10 cellular contexts compared by ENCODE assay signal in genomic region chr9:137068539-137069507, GRCh38. TPM values are rescaled to one million over a fixed set of nuclear protein-coding genes. Genes with fewer than 3 reads are reported as not detected.
DNase-seq lines count a peak whose midpoint lies in the region; ATAC-seq and TF ChIP-seq lines count a peak whose summit lies in the region.
"Had no signal": no experiment of that assay in that cellular context is flagged by ENCODE, and none has a peak within 500 bp of the region (broad histone marks: within the 10 kb centered on the region; RNA-seq: fewer than 3 reads in every experiment).

No MANE protein-coding gene starts in this region.

- H3K4me3 Mint-ChIP-seq in activated CD8-positive, alpha-beta T cell treated with anti-CD3 and anti-CD28 coated beads, Interleukin-2, amount 10 ng/mL, durations not matched to agents 7 days and 5 days, result peak overlapping the region; percentile 70

- H3K36me3 Mint-ChIP-seq in activated CD8-positive, alpha-beta T cell treated with anti-CD3 and anti-CD28 coated beads, Interleukin-2, amount 10 ng/mL, durations not matched to agents 7 days and 5 days (ENCODE audit: low read depth), result peaks cover 10% of the 10 kb centered on the region

- H3K36me3 ChIP-seq in H7 (replicated peaks; ENCODE audit: control insufficient read depth, insufficient read depth, low read length), result peaks cover 8% of the 10 kb centered on the region
- H3K36me3 ChIP-seq in iPS-20b (ENCODE audit: insufficient read depth, low read depth, low read length), result no peaks in the 10 kb centered on the region

- H3K9ac ChIP-seq in iPS-20b (ENCODE audit: low read depth, low read length), result no peak overlapping the region

- POLR2A ChIA-PET in activated CD8-positive, alpha-beta T cell treated with anti-CD3 and anti-CD28 coated beads, Interleukin-2, amount 10 ng/mL, durations not matched to agents 7 days and 5 days (lab: Charles Lee), result interaction anchor here (0.6 to 4.7 kb wide), 7 partner anchors 9 to 172 kb away, joined by 3 to 49 read pairs (median 6); partner anchors contain the start of genes ANAPC2, MAN1B1, SSNA1 and TUBB4B

- H3K4me1 Mint-ChIP-seq in activated CD8-positive, alpha-beta T cell treated with anti-CD3 and anti-CD28 coated beads, Interleukin-2, amount 10 ng/mL, durations not matched to agents 7 days and 5 days (ENCODE audit: low read depth), result peaks cover 31% of the 10 kb centered on the region

- ATAC-seq in activated CD8-positive, alpha-beta T cell treated with anti-CD3 and anti-CD28 coated beads, Interleukin-2, amount 10 ng/mL, durations not matched to agents 7 days and 5 days, result no peak
- no peak for ATAC-seq in GM18520 (IDR thresholded peaks at IDR 0.05; ENCODE audit: unreplicated experiment)

- no peak for DNase-seq in AG09309 (ENCODE audit: low read depth)
- no peak for DNase-seq in H7
- DNase-seq in activated CD8-positive, alpha-beta T cell treated with anti-CD3 and anti-CD28 coated beads, Interleukin-2, amount 10 ng/mL, durations not matched to agents 7 days and 5 days, result no peak
- no peak for DNase-seq in NCI-H510A (lab: John Stamatoyannopoulos, UW)
- no peak for DNase-seq in SIG-M5 treated with dmso at 0.1 percent for 504 hours (lab: John Stamatoyannopoulos, UW; ENCODE audit: unreplicated experiment)
- no peak for DNase-seq in AML-193 (lab: John Stamatoyannopoulos, UW)
- DNase-seq: GF-D8 had no signal

- CTCF ChIA-PET in activated CD8-positive, alpha-beta T cell treated with anti-CD3 and anti-CD28 coated beads, Interleukin-2, amount 10 ng/mL, durations not matched to agents 7 days and 5 days (lab: Charles Lee), result interaction anchor here (0.8 to 6.2 kb wide), 33 partner anchors 8 to 285 kb away, joined by 3 to 78 read pairs (median 6); partner anchors contain the start of genes ABCA2, AJM1, ANAPC2 and MAN1B1

- TF ChIP-seq CTCF in AG09309 (IDR thresholded peaks at IDR 0.05; ENCODE audit: control insufficient read depth, insufficient read depth, low read depth, low read length, missing control alignments), result no peak

- H3K4me1 ChIP-seq in iPS-20b (ENCODE audit: insufficient read depth, low read length), result peaks cover 4% of the 10 kb centered on the region

- H3K9me3 ChIP-seq in iPS-20b (ENCODE audit: insufficient read depth, low read depth, low read length), result no peaks in the 10 kb centered on the region

- H3K9me3 Mint-ChIP-seq in activated CD8-positive, alpha-beta T cell treated with anti-CD3 and anti-CD28 coated beads, Interleukin-2, amount 10 ng/mL, durations not matched to agents 7 days and 5 days (ENCODE audit: insufficient read depth), result no peaks in the 10 kb centered on the region

- no peak overlapping the region for H3K27ac Mint-ChIP-seq in activated CD8-positive, alpha-beta T cell treated with anti-CD3 and anti-CD28 coated beads, Interleukin-2, amount 10 ng/mL, durations not matched to agents 7 days and 5 days

- H3K27ac ChIP-seq in iPS-20b (ENCODE audit: low read length), result no peak overlapping the region

- H3K27me3 ChIP-seq in H7 (ENCODE audit: control insufficient read depth, insufficient read depth, low read length), result no peaks in the 10 kb centered on the region
- peaks cover 21% of the 10 kb centered on the region for H3K27me3 ChIP-seq in iPS-20b (ENCODE audit: insufficient read depth, low read length)

- no peaks in the 10 kb centered on the region for H3K27me3 Mint-ChIP-seq in activated CD8-positive, alpha-beta T cell treated with anti-CD3 and anti-CD28 coated beads, Interleukin-2, amount 10 ng/mL, durations not matched to agents 7 days and 5 days (ENCODE audit: low read depth)

- H3K4me3 ChIP-seq in AG09309 (ENCODE audit: control insufficient read depth, low read depth, low read length), result peak overlapping the region; percentile 37
- H3K4me3 ChIP-seq in H7 (ENCODE audit: insufficient read depth, low read depth, low read length), result peak overlapping the region; percentile 70
- H3K4me3 ChIP-seq in iPS-20b (ENCODE audit: low read length), result peak overlapping the region; percentile 64

RNA-seq across cellular contexts. Expression of gene SAPCD2, which starts 1.5 kb away (rescaled TPM):
- total RNA-seq in H7 (2014; rRNA removed; shearing (Covaris generic)), result 59.7 and 59.9 TPM in 2 replicates
- 10 to 100 TPM; 56.8 to 57.0 TPM for total RNA-seq in activated CD8-positive, alpha-beta T cell treated with anti-CD3 and anti-CD28 coated beads, Interleukin-2, amount 10 ng/mL, durations not matched to agents 7 days and 5 days

RNA-seq across cellular contexts. Expression of gene UAP1L1, which starts 8.5 kb away (rescaled TPM):
- 9.0 and 14.9 TPM in 2 replicates for total RNA-seq in H7 (2014; rRNA removed; shearing (Covaris generic))
- total RNA-seq in activated CD8-positive, alpha-beta T cell treated with anti-CD3 and anti-CD28 coated beads, Interleukin-2, amount 10 ng/mL, durations not matched to agents 7 days and 5 days, result 10 to 100 TPM; 63.1 to 66.8 TPM

RNA-seq across cellular contexts. Expression of gene ENTPD2, which starts 15.0 kb away (rescaled TPM):
- total RNA-seq in H7 (2014; rRNA removed; shearing (Covaris generic)), result not detected in 2 replicates
- under 1 TPM in 1 of 2 experiments, not detected in 1; 0.34 TPM for total RNA-seq in activated CD8-positive, alpha-beta T cell treated with anti-CD3 and anti-CD28 coated beads, Interleukin-2, amount 10 ng/mL, durations not matched to agents 7 days and 5 days
- total RNA-seq: T-helper 2 cell treated with Interferon-gamma antibody and Interleukin-4, amounts not matched to agents 100 ng/mL and 5 ng/mL, for 36 hours had no signal

RNA-seq across cellular contexts. Expression of gene MAN1B1, which starts 18.0 kb away (rescaled TPM):
- 70.5 and 70.9 TPM in 2 replicates for total RNA-seq in H7 (2014; rRNA removed; shearing (Covaris generic))
- 10 to 100 TPM; 42.2 to 49.2 TPM for total RNA-seq in activated CD8-positive, alpha-beta T cell treated with anti-CD3 and anti-CD28 coated beads, Interleukin-2, amount 10 ng/mL, durations not matched to agents 7 days and 5 days

RNA-seq across cellular contexts. Expression of gene NPDC1, which starts 22.8 kb away (rescaled TPM):
- 10.1 and 25.1 TPM in 2 replicates for total RNA-seq in H7 (2014; rRNA removed; shearing (Covaris generic))
- 10 to 100 TPM; 20.1 to 29.9 TPM for total RNA-seq in activated CD8-positive, alpha-beta T cell treated with anti-CD3 and anti-CD28 coated beads, Interleukin-2, amount 10 ng/mL, durations not matched to agents 7 days and 5 days
